ENCODE assay signal across 8 cellular contexts in the genomic region with DNA sequence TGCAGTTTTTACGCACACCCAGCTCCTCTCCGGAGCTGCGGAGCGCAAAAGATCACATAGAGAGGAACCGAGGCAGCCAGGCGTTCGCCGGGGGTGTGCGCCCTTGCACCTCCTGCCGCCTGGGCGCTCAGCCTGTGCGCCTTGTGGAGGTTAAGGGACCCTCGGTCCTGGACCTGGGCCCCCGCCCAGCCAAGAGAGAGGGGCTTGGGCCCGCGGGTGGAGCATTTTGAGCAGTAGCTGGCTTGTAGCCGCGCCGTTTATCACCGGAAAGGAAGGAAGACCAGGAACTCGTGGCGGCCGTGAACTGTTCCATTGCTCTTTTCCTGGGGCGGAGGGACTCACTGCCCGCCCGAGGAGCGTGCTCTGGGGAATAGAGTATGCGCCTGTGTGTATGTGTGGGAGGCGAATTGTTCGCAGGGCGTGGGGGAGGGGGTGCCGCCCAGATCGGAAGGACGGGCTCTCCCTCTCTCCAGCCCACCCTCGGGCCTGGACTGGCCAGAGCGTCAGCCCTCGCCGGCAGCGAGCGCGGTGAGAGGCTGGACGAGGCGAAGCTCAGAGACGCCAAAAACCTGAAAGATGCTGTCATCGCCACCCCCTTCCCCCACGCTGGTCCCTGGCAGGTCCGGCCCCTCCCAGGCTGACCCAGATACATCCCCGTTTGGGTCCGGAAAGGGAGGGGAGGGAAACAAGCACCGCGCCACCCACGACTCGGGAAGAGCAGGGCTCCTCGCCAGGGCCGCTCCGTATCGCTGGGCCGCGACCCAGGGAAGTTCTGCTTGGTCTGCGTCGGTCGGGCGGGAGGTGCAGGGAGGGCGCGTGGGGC. TPM values are rescaled to one million over a fixed set of nuclear protein-coding genes. Genes with fewer than 3 reads are reported as not detected.
A peak's percentile ranks its signal among the peaks of the same experiment; 100 is the strongest.
DNase-seq lines count a peak whose midpoint lies in the region; ATAC-seq, FAIRE-seq and TF ChIP-seq lines count a peak whose summit lies in the region.

No MANE protein-coding gene starts in this region.

- in situ Hi-C loops in GM13977 (cut with MboI; ENCODE audit: low pct_unique_long_range_greater_than_20kb, low sequenced_read_pairs, unreplicated experiment) = no loop called here

- ATAC-seq in GM18505 (IDR thresholded peaks at IDR 0.05; ENCODE audit: unreplicated experiment) = no peak
- no peak for ATAC-seq in stimulated activated effector memory CD8-positive, alpha-beta T cell treated with anti-CD3 and anti-CD28 coated beads, Interleukin-12 subunit alpha, Interleukin-12 subunit beta, amount 100 ng/mL, for 72 hours

- peak overlapping the region; percentile 73 for H2AFZ ChIP-seq in hepatocyte

- peak overlapping the region; percentile 90 for H3K4me2 ChIP-seq in hepatocyte

- no peaks in the 10 kb centered on the region for H3K9me2 ChIP-seq in hepatocyte (replicated peaks; ENCODE audit: insufficient read depth)

- DNase-seq in GM13977 (ENCODE audit: low spot score) = peak; percentile 55
- peak; percentile 51 for DNase-seq in adipocyte (ENCODE audit: low read depth)
- DNase-seq in hepatocyte (ENCODE audit: low spot score) = peak; percentile 61
- no peak for DNase-seq in skeletal muscle cell (ENCODE audit: low read depth)
- no peak for DNase-seq in effector CD8-positive, alpha-beta T cell (lab: John Stamatoyannopoulos, UW)
- DNase-seq in stimulated activated effector memory CD8-positive, alpha-beta T cell treated with anti-CD3 and anti-CD28 coated beads, Interleukin-12 subunit alpha, Interleukin-12 subunit beta, amount 100 ng/mL, for 72 hours (ENCODE audit: low spot score in 2 of 2) = no peak
- no peak for DNase-seq in H54 (ENCODE audit: insufficient read length, low spot score)

- peak overlapping the region; percentile 39 for H3K9ac ChIP-seq in adipocyte (ENCODE audit: low read length)

- no peak for FAIRE-seq in H54 (lab: Jason Lieb, UNC)

- no peaks in the 10 kb centered on the region for H3K36me3 ChIP-seq in adipocyte (ENCODE audit: control insufficient read depth, insufficient read depth, low read length, severe bottlenecking)
- H3K36me3 ChIP-seq in hepatocyte (replicated peaks; ENCODE audit: insufficient read depth, low read depth) = no peaks in the 10 kb centered on the region

- no peak overlapping the region for H3K4me3 Mint-ChIP-seq in stimulated activated effector memory CD8-positive, alpha-beta T cell treated with anti-CD3 and anti-CD28 coated beads, Interleukin-12 subunit alpha, Interleukin-12 subunit beta, amount 100 ng/mL, for 72 hours

- H3K27ac ChIP-seq in hepatocyte = peak overlapping the region; percentile 73

- H3K4me3 ChIP-seq in adipocyte (ENCODE audit: low read length) (peak overlapping the region; percentile 74), hepatocyte (peak overlapping the region; percentile 54), skeletal muscle cell (ENCODE audit: low read depth, low read length) (peak overlapping the region; percentile 50)

- H3K9me3 ChIP-seq in adipocyte (ENCODE audit: control insufficient read depth, low read length) (peaks cover 14% of the 10 kb centered on the region), hepatocyte (ENCODE audit: low read depth) (no peaks in the 10 kb centered on the region)

- peaks cover 10% of the 10 kb centered on the region for H3K4me1 Mint-ChIP-seq in stimulated activated effector memory CD8-positive, alpha-beta T cell treated with anti-CD3 and anti-CD28 coated beads, Interleukin-12 subunit alpha, Interleukin-12 subunit beta, amount 100 ng/mL, for 72 hours

- H4K20me1 ChIP-seq in hepatocyte (ENCODE audit: insufficient read depth, poor library complexity, severe bottlenecking) = no peaks in the 10 kb centered on the region

- TF ChIP-seq POLR2A in GM18505 (IDR thresholded peaks at IDR 0.05; ENCODE audit: borderline replicate concordance, extremely low read depth, insufficient read depth, insufficient read length) (no peak), H54 (IDR thresholded peaks at IDR 0.05; ENCODE audit: low read depth, low read length) (no peak)

- under 1% methylated on average over 52 of the region's 65 CpGs for WGBS in hepatocyte (ENCODE audit: low lambda C conversion rate, missing lambda C conversion rate)

- H3K4me1 ChIP-seq in adipocyte (ENCODE audit: control insufficient read depth, insufficient read depth, low read length) = peaks cover 16% of the 10 kb centered on the region
- H3K4me1 ChIP-seq in hepatocyte (ENCODE audit: insufficient read depth) = peaks cover 10% of the 10 kb centered on the region

- TF ChIP-seq CTCF in GM13977 (IDR thresholded peaks at IDR 0.05; ENCODE audit: extremely low read depth, insufficient read depth, missing control alignments) = no peak
- no peak for TF ChIP-seq CTCF in hepatocyte (IDR thresholded peaks at IDR 0.05; ENCODE audit: poor library complexity)

- H3K79me2 ChIP-seq in hepatocyte = no peaks in the 10 kb centered on the region

- no peak overlapping the region for H3K27ac Mint-ChIP-seq in stimulated activated effector memory CD8-positive, alpha-beta T cell treated with anti-CD3 and anti-CD28 coated beads, Interleukin-12 subunit alpha, Interleukin-12 subunit beta, amount 100 ng/mL, for 72 hours

- no peaks in the 10 kb centered on the region for H3K36me3 Mint-ChIP-seq in stimulated activated effector memory CD8-positive, alpha-beta T cell treated with anti-CD3 and anti-CD28 coated beads, Interleukin-12 subunit alpha, Interleukin-12 subunit beta, amount 100 ng/mL, for 72 hours

- H3K27me3 ChIP-seq in adipocyte (replicated peaks; ENCODE audit: control insufficient read depth, insufficient read depth, low read length) = peaks cover 9% of the 10 kb centered on the region
- H3K27me3 ChIP-seq in hepatocyte = peaks cover 41% of the 10 kb centered on the region

- H3K9me3 Mint-ChIP-seq in stimulated activated effector memory CD8-positive, alpha-beta T cell treated with anti-CD3 and anti-CD28 coated beads, Interleukin-12 subunit alpha, Interleukin-12 subunit beta, amount 100 ng/mL, for 72 hours = peaks cover 4% of the 10 kb centered on the region

RNA-seq across cellular contexts. Expression of a gene that starts 1.2 kb away (rescaled TPM):
- 16.3 and 17.6 TPM in 2 replicates for total RNA-seq in hepatocyte
- 26.3 and 32.6 TPM in 2 replicates for polyA plus RNA-seq in hepatocyte

Comparison
In these comparisons a context has a peak if more than half of its experiments do, and no peak if none do; other contexts are left out.
1. DNase-seq: peak in GM13977 (single experiment), adipocyte (single experiment) and hepatocyte (single experiment); none in skeletal muscle cell (single experiment), effector CD8-positive, alpha-beta T cell (single experiment), stimulated activated effector memory CD8-positive, alpha-beta T cell treated with anti-CD3 and anti-CD28 coated beads, Interleukin-12 subunit alpha, Interleukin-12 subunit beta, amount 100 ng/mL, for 72 hours (0 of 2) and H54 (single experiment).
2. Peak in every context shown above with its lines, with median percentiles within 50 percentile points of each other: H3K4me3 ChIP-seq.